ENCODE assay signal across 23 cellular contexts in the genomic region with DNA sequence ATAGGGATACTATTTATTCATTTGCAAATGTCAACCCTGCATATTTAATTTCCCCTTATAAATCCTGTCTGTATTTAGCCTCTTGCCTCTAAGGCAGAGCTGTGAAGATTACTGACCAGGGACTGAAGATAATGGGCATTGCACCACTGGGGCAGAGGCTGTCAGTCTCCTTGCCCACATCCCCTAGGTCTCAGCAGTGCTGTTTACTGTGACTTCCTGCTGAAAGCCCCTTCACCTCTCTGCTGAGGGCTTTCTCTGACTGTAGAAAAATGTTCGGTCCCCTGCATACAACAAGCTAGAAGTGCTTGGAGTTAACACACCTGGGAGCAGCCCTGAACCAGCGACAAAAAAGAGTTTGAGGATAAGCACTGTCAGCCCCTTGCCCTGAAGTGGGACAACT. TPM values are rescaled to one million over a fixed set of nuclear protein-coding genes. Genes with fewer than 3 reads are reported as not detected.
"Had no signal": no experiment of that assay in that cellular context is flagged by ENCODE, and none has a peak within 500 bp of the region (broad histone marks: within the 10 kb centered on the region; RNA-seq: fewer than 3 reads in every experiment).

No MANE protein-coding gene starts in this region.

- H3K27me3 ChIP-seq: esophagus squamous epithelium, gastroesophageal sphincter had no signal

- DNase-seq: esophagus squamous epithelium; foreskin fibroblast; glutamatergic neuron; left ventricle myocardium inferior; lower lobe of right lung; nephron progenitor cell; psoas muscle; retina; stimulated activated CD4-positive, alpha-beta T cell treated with anti-CD3 and anti-CD28 coated beads, Interleukin-2, amount 100 ng/mL, for 24 hours; stimulated activated CD4-positive, alpha-beta T cell treated with anti-CD3 and anti-CD28 coated beads, Interleukin-4, amount 100 ng/mL, for 4 hours; stimulated activated naive B cell treated with anti-CD40 and anti-IgM and Interleukin-4, amounts not matched to agents 10 μg/mL and 1 μg/mL and 100 μg/mL, for 72 hours; trophoblast cell had no signal

- H3K27ac ChIP-seq: esophagus squamous epithelium, gastroesophageal sphincter, left ventricle myocardium inferior, lower lobe of right lung, psoas muscle had no signal

- H3K4me3 ChIP-seq: esophagus squamous epithelium, gastroesophageal sphincter, left ventricle myocardium inferior, lower lobe of right lung, psoas muscle had no signal

- H3K4me3 Mint-ChIP-seq: dendritic cell treated with granulocyte-macrophage colony-stimulating factor and Interleukin-4, amounts not matched to agents 40 ng/mL and 50 ng/mL, for 4 days; memory B cell; mesothelial cell of epicardium; nephron progenitor cell; stimulated activated naive B cell treated with anti-CD40 and anti-IgM and Interleukin-4, amounts not matched to agents 10 μg/mL and 1 μg/mL and 100 μg/mL, for 72 hours had no signal

- H3K27ac Mint-ChIP-seq: dendritic cell treated with granulocyte-macrophage colony-stimulating factor and Interleukin-4, amounts not matched to agents 40 ng/mL and 50 ng/mL, for 4 days; memory B cell; mesothelial cell of epicardium; nephron progenitor cell; stimulated activated naive B cell treated with anti-CD40 and anti-IgM and Interleukin-4, amounts not matched to agents 10 μg/mL and 1 μg/mL and 100 μg/mL, for 72 hours had no signal

- H3K9me3 ChIP-seq: esophagus squamous epithelium, gastroesophageal sphincter, left ventricle myocardium inferior, lower lobe of right lung, psoas muscle had no signal

- H3K36me3 ChIP-seq: esophagus squamous epithelium, gastroesophageal sphincter, left ventricle myocardium inferior, lower lobe of right lung had no signal

- FAIRE-seq: colon, keratinocyte had no signal

- H3K4me1 ChIP-seq: gastroesophageal sphincter, psoas muscle had no signal

- H3K4me1 Mint-ChIP-seq: mesothelial cell of epicardium, nephron progenitor cell had no signal

- ATAC-seq: gastroesophageal sphincter, lower lobe of right lung, psoas muscle, sciatic nerve had no signal

- H3K36me3 Mint-ChIP-seq: memory B cell; mesothelial cell of epicardium; stimulated activated naive B cell treated with anti-CD40 and anti-IgM and Interleukin-4, amounts not matched to agents 10 μg/mL and 1 μg/mL and 100 μg/mL, for 72 hours had no signal

- H3K9me3 Mint-ChIP-seq: dendritic cell treated with granulocyte-macrophage colony-stimulating factor and Interleukin-4, amounts not matched to agents 40 ng/mL and 50 ng/mL, for 4 days; memory B cell; mesothelial cell of epicardium; nephron progenitor cell had no signal

RNA-seq across cellular contexts. Expression of gene SLC5A9, which starts 28.8 kb away (rescaled TPM):
- total RNA-seq: epithelial cell of proximal tubule, myocyte, osteoblast, psoas muscle, skeletal muscle tissue had no signal
- polyA plus RNA-seq: keratinocyte had no signal
